Comparison of ENCODE assay signal across 12 cellular contexts in genomic region chr12:75289678-75290200, GRCh38. TPM values are rescaled to one million over a fixed set of nuclear protein-coding genes. Genes with fewer than 3 reads are reported as not detected.
DNase-seq lines count a peak whose midpoint lies in the region; ATAC-seq, FAIRE-seq and TF ChIP-seq lines count a peak whose summit lies in the region.
"Had no signal": no experiment of that assay in that cellular context is flagged by ENCODE, and none has a peak within 500 bp of the region (broad histone marks: within the 10 kb centered on the region; RNA-seq: fewer than 3 reads in every experiment).

No MANE protein-coding gene starts in this region.

- intact Hi-C loops in kidney (cut with DNase I), result no loop called here

- H3K4me3 ChIP-seq in adipocyte (ENCODE audit: low read length) (no peak overlapping the region), kidney (ENCODE audit: low read length in 2 of 2) (no peak overlapping the region)

- H3K27ac Mint-ChIP-seq in activated CD4-positive, alpha-beta memory T cell treated with anti-CD3 and anti-CD28 coated beads, Interleukin-2, amount 10 ng/mL, durations not matched to agents 7 days and 5 days, result no peak overlapping the region
- H3K27ac Mint-ChIP-seq: activated T-cell treated with anti-CD3 and anti-CD28 coated beads, Interleukin-2, amount 50 U/mL, for 24 hours had no signal

- no peaks in the 10 kb centered on the region for H3K27me3 Mint-ChIP-seq in activated CD4-positive, alpha-beta memory T cell treated with anti-CD3 and anti-CD28 coated beads, Interleukin-2, amount 10 ng/mL, durations not matched to agents 7 days and 5 days
- H3K27me3 Mint-ChIP-seq: activated T-cell treated with anti-CD3 and anti-CD28 coated beads, Interleukin-2, amount 50 U/mL, for 24 hours had no signal

- H3K4me3 Mint-ChIP-seq in activated CD4-positive, alpha-beta memory T cell treated with anti-CD3 and anti-CD28 coated beads, Interleukin-2, amount 10 ng/mL, durations not matched to agents 7 days and 5 days, result no peak overlapping the region
- H3K4me3 Mint-ChIP-seq: activated T-cell treated with anti-CD3 and anti-CD28 coated beads, Interleukin-2, amount 50 U/mL, for 24 hours had no signal

- H3K9me3 Mint-ChIP-seq in activated CD4-positive, alpha-beta memory T cell treated with anti-CD3 and anti-CD28 coated beads, Interleukin-2, amount 10 ng/mL, durations not matched to agents 7 days and 5 days, result no peaks in the 10 kb centered on the region
- H3K9me3 Mint-ChIP-seq: activated T-cell treated with anti-CD3 and anti-CD28 coated beads, Interleukin-2, amount 50 U/mL, for 24 hours had no signal

- no peak overlapping the region for H3K9ac ChIP-seq in adipocyte (ENCODE audit: low read length)
- no peak overlapping the region for H3K9ac ChIP-seq in kidney (ENCODE audit: low read length in 2 of 2)

- POLR2A ChIA-PET in activated CD4-positive, alpha-beta memory T cell treated with anti-CD3 and anti-CD28 coated beads, Interleukin-2, amount 10 ng/mL, durations not matched to agents 7 days and 5 days (lab: Charles Lee), result no interaction called here

- no peak for ATAC-seq in GM21786 (IDR thresholded peaks at IDR 0.05; ENCODE audit: unreplicated experiment)

- TF ChIP-seq EP300 in Ishikawa (IDR thresholded peaks at IDR 0.05; ENCODE audit: borderline replicate concordance), result no peak

- peak; percentile 62 for FAIRE-seq in kidney (lab: Jason Lieb, UNC)

- no peaks in the 10 kb centered on the region for H3K4me1 Mint-ChIP-seq in activated CD4-positive, alpha-beta memory T cell treated with anti-CD3 and anti-CD28 coated beads, Interleukin-2, amount 10 ng/mL, durations not matched to agents 7 days and 5 days

- no peaks in the 10 kb centered on the region for H3K4me1 ChIP-seq in adipocyte (ENCODE audit: control insufficient read depth, insufficient read depth, low read length)
- H3K4me1 ChIP-seq in kidney (ENCODE audit: control insufficient read depth in 1 of 2, insufficient read depth in 1 of 2, low read depth in 1 of 2, low read length in 2 of 2), result no peaks in the 10 kb centered on the region

- no peaks in the 10 kb centered on the region for H3K27me3 ChIP-seq in adipocyte (replicated peaks; ENCODE audit: control insufficient read depth, insufficient read depth, low read length)
- H3K27me3 ChIP-seq: neutrophil had no signal

- DNase-seq in AG20443 (ENCODE audit: low spot score) (peak; percentile 27), adipocyte (ENCODE audit: low read depth) (peak; percentile 72), kidney (no peak), NCI-H774 (lab: John Stamatoyannopoulos, UW) (no peak), ecto neural progenitor cell (ENCODE audit: low spot score) (no peak)
- DNase-seq in activated CD4-positive, alpha-beta memory T cell treated with anti-CD3 and anti-CD28 coated beads, Interleukin-2, amount 10 ng/mL, durations not matched to agents 7 days and 5 days, result no peak
- DNase-seq: activated T-cell treated with anti-CD3 and anti-CD28 coated beads, Interleukin-2, amount 50 U/mL, for 24 hours; GF-D8 had no signal

- H3K36me3 Mint-ChIP-seq in activated CD4-positive, alpha-beta memory T cell treated with anti-CD3 and anti-CD28 coated beads, Interleukin-2, amount 10 ng/mL, durations not matched to agents 7 days and 5 days (ENCODE audit: low read depth), result no peaks in the 10 kb centered on the region

- H3K36me3 ChIP-seq in adipocyte (ENCODE audit: control insufficient read depth, insufficient read depth, low read length, severe bottlenecking) (no peaks in the 10 kb centered on the region), kidney (ENCODE audit: control insufficient read depth in 1 of 2, insufficient read depth in 2 of 2, low read length in 2 of 2) (no peaks in the 10 kb centered on the region)
- H3K36me3 ChIP-seq: neutrophil had no signal

- TF ChIP-seq CTCF in kidney (IDR thresholded peaks at IDR 0.05; ENCODE audit: borderline replicate concordance, extremely low read depth, insufficient read depth), result no peak

- no peaks in the 10 kb centered on the region for H3K9me3 ChIP-seq in adipocyte (ENCODE audit: control insufficient read depth, low read length)
- H3K9me3 ChIP-seq in kidney (ENCODE audit: control insufficient read depth in 1 of 2, low read length in 2 of 2), result no peaks in the 10 kb centered on the region
- H3K9me3 ChIP-seq: neutrophil had no signal

- CTCF ChIA-PET in activated CD4-positive, alpha-beta memory T cell treated with anti-CD3 and anti-CD28 coated beads, Interleukin-2, amount 10 ng/mL, durations not matched to agents 7 days and 5 days (lab: Charles Lee), result no interaction called here

- no peak overlapping the region for H3K27ac ChIP-seq in kidney (ENCODE audit: low read depth in 2 of 2, low read length in 2 of 2)
- H3K27ac ChIP-seq: neutrophil had no signal

- peak; percentile 71 for TF ChIP-seq RAD21 in Ishikawa (IDR thresholded peaks at IDR 0.05; ENCODE audit: low read depth)

TF ChIP-seq in Ishikawa, 13 proteins besides CTCF, POLR2A, EP300 and RAD21:
- no peak for TF ChIP-seq NFIC (IDR thresholded peaks at IDR 0.05)
- no peak for TF ChIP-seq YY1 (IDR thresholded peaks at IDR 0.05; ENCODE audit: low read depth)
- no peak for TF ChIP-seq REST (IDR thresholded peaks at IDR 0.05; ENCODE audit: low read depth)
- TF ChIP-seq TCF12 (IDR thresholded peaks at IDR 0.05; ENCODE audit: low read depth), result no peak
- no peak for TF ChIP-seq MAX (IDR thresholded peaks at IDR 0.05)
- no peak for TF ChIP-seq CREB1 (IDR thresholded peaks at IDR 0.05; ENCODE audit: low read depth)
- TF ChIP-seq, protein P1, sequence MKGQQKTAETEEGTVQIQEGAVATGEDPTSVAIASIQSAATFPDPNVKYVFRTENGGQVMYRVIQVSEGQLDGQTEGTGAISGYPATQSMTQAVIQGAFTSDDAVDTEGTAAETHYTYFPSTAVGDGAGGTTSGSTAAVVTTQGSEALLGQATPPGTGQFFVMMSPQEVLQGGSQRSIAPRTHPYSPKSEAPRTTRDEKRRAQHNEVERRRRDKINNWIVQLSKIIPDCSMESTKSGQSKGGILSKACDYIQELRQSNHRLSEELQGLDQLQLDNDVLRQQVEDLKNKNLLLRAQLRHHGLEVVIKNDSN (IDR thresholded peaks at IDR 0.05), result no peak
- TF ChIP-seq TEAD4 (IDR thresholded peaks at IDR 0.05), result no peak
- TF ChIP-seq TAF1 (IDR thresholded peaks at IDR 0.05; ENCODE audit: low read depth), result no peak
- TF ChIP-seq FOXM1 (IDR thresholded peaks at IDR 0.05; ENCODE audit: borderline replicate concordance, low read depth), result no peak
- TF ChIP-seq CEBPB (IDR thresholded peaks at IDR 0.05), result no peak
- no peak for TF ChIP-seq ZBTB7A (IDR thresholded peaks at IDR 0.05; ENCODE audit: low read depth)
- no peak for TF ChIP-seq EGR1 (IDR thresholded peaks at IDR 0.05)

RNA-seq across cellular contexts. Expression of gene CAPS2, which starts 40.4 kb away (rescaled TPM):
- 14.1 TPM for total RNA-seq in kidney
- 5.9 TPM for polyA plus RNA-seq in kidney (ENCODE audit: insufficient read depth, low read depth, low replicate concordance)
- total RNA-seq in activated CD4-positive, alpha-beta memory T cell treated with anti-CD3 and anti-CD28 coated beads, Interleukin-2, amount 10 ng/mL, durations not matched to agents 7 days and 5 days, result 1 to 10 TPM; 3.6 to 4.1 TPM

RNA-seq across cellular contexts. Expression of gene GLIPR1L1, which starts 44.7 kb away (rescaled TPM):
- not detected for total RNA-seq in kidney
- polyA plus RNA-seq in kidney (ENCODE audit: insufficient read depth, low read depth, low replicate concordance), result not detected
- not detected for total RNA-seq in activated CD4-positive, alpha-beta memory T cell treated with anti-CD3 and anti-CD28 coated beads, Interleukin-2, amount 10 ng/mL, durations not matched to agents 7 days and 5 days
- total RNA-seq: HT1080 had no signal

Comparison
In these comparisons a context has a peak if more than half of its experiments do, and no peak if none do; other contexts are left out.
1. DNase-seq: peak in AG20443 (single experiment) and adipocyte (single experiment); none in kidney (single experiment), NCI-H774 (single experiment), ecto neural progenitor cell (single experiment) and activated CD4-positive, alpha-beta memory T cell treated with anti-CD3 and anti-CD28 coated beads, Interleukin-2, amount 10 ng/mL, durations not matched to agents 7 days and 5 days (single experiment).